In the genomic region with DNA sequence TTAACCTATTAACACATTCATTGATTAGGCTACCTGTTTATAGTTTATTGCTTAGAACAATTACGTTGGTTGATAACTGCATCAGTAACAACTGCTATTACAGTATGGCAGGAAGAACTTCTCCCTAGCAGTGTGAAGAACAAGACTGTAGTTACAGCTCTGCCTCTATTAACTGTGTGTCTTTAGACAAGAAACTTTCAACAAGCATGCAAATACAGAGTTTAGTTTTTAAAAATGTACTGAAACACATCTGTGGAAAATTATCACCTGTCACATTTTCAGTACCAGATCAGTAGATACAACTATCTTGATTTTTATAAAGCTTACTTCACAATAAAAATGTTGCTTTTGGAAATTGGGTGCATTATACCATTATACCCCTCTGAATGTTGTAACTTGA, we compare ENCODE assay signal across 15 cellular contexts. TPM values are rescaled to one million over a fixed set of nuclear protein-coding genes. Genes with fewer than 3 reads are reported as not detected.
DNase-seq lines count a peak whose midpoint lies in the region; ATAC-seq, FAIRE-seq and TF ChIP-seq lines count a peak whose summit lies in the region.
"Had no signal": no experiment of that assay in that cellular context is flagged by ENCODE, and none has a peak within 500 bp of the region (broad histone marks: within the 10 kb centered on the region; RNA-seq: fewer than 3 reads in every experiment).

No MANE protein-coding gene starts in this region.

- peaks cover 96% of the 10 kb centered on the region for H3K79me2 ChIP-seq in KMS-11 (ENCODE audit: insufficient read depth, low read depth)

- H3K4me3 ChIP-seq in KMS-11 (IDR thresholded peaks at IDR 0.05; ENCODE audit: insufficient read depth, low read depth, low read length) = no peak overlapping the region
- H3K4me3 ChIP-seq: adrenal gland had no signal

- H3K36me3 ChIP-seq in KMS-11 (ENCODE audit: insufficient read depth) = no peaks in the 10 kb centered on the region
- H3K36me3 ChIP-seq: adrenal gland had no signal

- CTCF ChIA-PET in GM10248 (lab: Yijun Ruan, JAX) = interaction anchor here (6.1 kb wide), 1 partner anchor 20 kb away, joined by 37 read pairs; the partner anchor contains the start of gene ELL2

- no peak for FAIRE-seq in urothelium cell line (lab: Jason Lieb, UNC)

- H3K27me3 ChIP-seq in KMS-11 (ENCODE audit: insufficient read depth, low read depth) = no peaks in the 10 kb centered on the region
- no peaks in the 10 kb centered on the region for H3K27me3 ChIP-seq in foreskin keratinocyte
- H3K27me3 ChIP-seq: adrenal gland had no signal

- TF ChIP-seq CTCF in KMS-11 (conservative IDR thresholded peaks at IDR 0.05; ENCODE audit: low read depth, low read length) = no peak
- no peak for TF ChIP-seq CTCF in foreskin keratinocyte (conservative IDR thresholded peaks at IDR 0.05)
- TF ChIP-seq CTCF in GM10248 (IDR thresholded peaks at IDR 0.05; ENCODE audit: control extremely low read depth, extremely low read depth, low read depth, missing control alignments) = no peak

- no peak overlapping the region for H3K9ac ChIP-seq in KMS-11
- H3K9ac ChIP-seq: parathyroid adenoma had no signal

- no peak overlapping the region for H2AFZ ChIP-seq in KMS-11 (ENCODE audit: low read depth)
- H2AFZ ChIP-seq: parathyroid adenoma had no signal

- peak overlapping the region; percentile 49; the same call in 1 of the 2 replicates for H3K4me2 ChIP-seq in KMS-11

- POLR2A ChIA-PET in GM10248 (lab: Yijun Ruan, JAX) = no interaction called here

- DNase-seq in urothelium cell line (ENCODE audit: low spot score) (no peak), foreskin keratinocyte (no peak), HCEC 1CT (no peak), GM10248 (ENCODE audit: extremely low spot score) (no peak)
- DNase-seq: activated T-cell treated with anti-CD3 and anti-CD28 coated beads for 4 hours; adrenal gland; DMS79; NCI-H2029; NK-92 treated with Interleukin-12 subunit alpha and Interleukin-12 subunit beta, amount 100 ng/mL, for 24 hours; stimulated activated CD8-positive, alpha-beta memory T cell treated with anti-CD3 and anti-CD28 coated beads, Interleukin-4, amount 100 ng/mL, for 48 hours had no signal

- peak; percentile 75 for ATAC-seq in GM18517 (IDR thresholded peaks at IDR 0.05; ENCODE audit: unreplicated experiment)
- ATAC-seq in GM21423 (IDR thresholded peaks at IDR 0.05; ENCODE audit: unreplicated experiment) = peak; percentile 62
- peak; percentile 55 for ATAC-seq in HG02884 (IDR thresholded peaks at IDR 0.05; ENCODE audit: unreplicated experiment)
- no peak for ATAC-seq in foreskin keratinocyte

- H3K27ac ChIP-seq in KMS-11 (peak overlapping the region; percentile 28; the same call in 1 of the 2 replicates), foreskin keratinocyte (no peak overlapping the region)
- H3K27ac ChIP-seq: adrenal gland, parathyroid adenoma had no signal

- H3K4me1 ChIP-seq in KMS-11 (ENCODE audit: low read depth, poor library complexity, severe bottlenecking) (peaks cover 100% of the 10 kb centered on the region), foreskin keratinocyte (peaks cover 56% of the 10 kb centered on the region)
- H3K4me1 ChIP-seq: adrenal gland, parathyroid adenoma had no signal

- H4K20me1 ChIP-seq in KMS-11 (ENCODE audit: insufficient read depth) = peaks cover 7% of the 10 kb centered on the region

RNA-seq across cellular contexts. Expression of gene ELL2, which starts 22.2 kb away (rescaled TPM):
- total RNA-seq in foreskin keratinocyte = 84.5 and 88.6 TPM in 2 replicates
- polyA plus RNA-seq in foreskin keratinocyte = 22.1 and 27.2 TPM in 2 replicates
